Comparison of ENCODE assay signal across 8 cellular contexts in genomic region chr6:119129148-119129967, GRCh38. TPM values are rescaled to one million over a fixed set of nuclear protein-coding genes. Genes with fewer than 3 reads are reported as not detected.
DNase-seq lines count a peak whose midpoint lies in the region; ATAC-seq, FAIRE-seq and TF ChIP-seq lines count a peak whose summit lies in the region.

No MANE protein-coding gene starts in this region.

- peaks cover 0 to 5% of the 10 kb centered on the region in 2 donors for H3K4me1 Mint-ChIP-seq in immature natural killer cell
- H3K4me1 Mint-ChIP-seq in stimulated activated effector memory CD8-positive, alpha-beta T cell treated with anti-CD3 and anti-CD28 coated beads, Interleukin-12 subunit alpha, Interleukin-12 subunit beta, amount 100 ng/mL, for 72 hours, result peaks cover 8% of the 10 kb centered on the region

- TF ChIP-seq RAD21 in GM12878 (IDR thresholded peaks at IDR 0.05; ENCODE audit: insufficient read depth, low read depth, low read length), result peak; percentile 87

- no peaks in the 10 kb centered on the region for H4K20me1 ChIP-seq in GM12878 (ENCODE audit: control insufficient read depth, insufficient read depth)

- POLR2A ChIA-PET in GM12878 (lab: Charles Lee), result interaction anchor here (0.6 kb wide), 1 partner anchor 1886 kb away, joined by 5 read pairs; no protein-coding TSS in a partner anchor

- WGBS in GM12878 (ENCODE audit: insufficient coverage, insufficient replicate concordance, low lambda C conversion rate, missing lambda C conversion rate), result 23% methylated on average over 4 of the region's 4 CpGs

- peak; percentile 95 for FAIRE-seq in GM12878 (lab: Jason Lieb, UNC)

- H3K79me2 ChIP-seq in GM12878 (ENCODE audit: control insufficient read depth, insufficient read depth, low read length), result no peaks in the 10 kb centered on the region

- H3K27ac ChIP-seq in GM12878 (ENCODE audit: control insufficient read depth, insufficient read depth), result no peak overlapping the region

- H3K27me3 ChIP-seq in GM12878 (replicated peaks in 1 of 2; ENCODE audit: control insufficient read depth in 2 of 2, insufficient read depth in 2 of 2, low read length in 1 of 2), result no peaks in the 10 kb centered on the region; a peak in 1 of 4 replicates

- CTCF ChIA-PET in GM12878 (lab: Yijun Ruan, JAX), result interaction anchor here (0.6 to 2.0 kb wide), 41 partner anchors 10 to 1251 kb away, joined by 3 to 41 read pairs (median 3); no protein-coding TSS in a partner anchor

- H3K4me2 ChIP-seq in GM12878 (ENCODE audit: control insufficient read depth, insufficient read depth), result no peak overlapping the region

- in situ Hi-C loops in GM12878 (cut with MboI), result no loop called here

- H3K4me1 ChIP-seq in GM12878 (ENCODE audit: control insufficient read depth, insufficient read depth, low read length), result no peaks in the 10 kb centered on the region

- RAD21 ChIA-PET in GM12878 (lab: Charles Lee; ENCODE audit: unreplicated experiment), result interaction anchor here (0.7 to 1.5 kb wide), 14 partner anchors 8 to 948 kb away, joined by 3 to 12 read pairs (median 4); no protein-coding TSS in a partner anchor

- TF ChIP-seq CTCF in GM12878 (IDR thresholded peaks at IDR 0.05 in 2 of 3, conservative IDR thresholded peaks at IDR 0.05 in 1 of 3; ENCODE audit: control insufficient read depth in 2 of 3, extremely low read depth in 1 of 3, insufficient read depth in 1 of 3, low read depth in 3 of 3, low read length in 3 of 3), result peak; percentile 72 to 81 (median 79)

- H3K9me3 Mint-ChIP-seq in immature natural killer cell, result no peaks in the 10 kb centered on the region
- H3K9me3 Mint-ChIP-seq in stimulated activated effector memory CD8-positive, alpha-beta T cell treated with anti-CD3 and anti-CD28 coated beads, Interleukin-12 subunit alpha, Interleukin-12 subunit beta, amount 100 ng/mL, for 72 hours, result no peaks in the 10 kb centered on the region

- no peaks in the 10 kb centered on the region for H3K36me3 Mint-ChIP-seq in immature natural killer cell
- H3K36me3 Mint-ChIP-seq in stimulated activated effector memory CD8-positive, alpha-beta T cell treated with anti-CD3 and anti-CD28 coated beads, Interleukin-12 subunit alpha, Interleukin-12 subunit beta, amount 100 ng/mL, for 72 hours, result no peaks in the 10 kb centered on the region

- H3K4me3 Mint-ChIP-seq in immature natural killer cell, result no peak overlapping the region
- no peak overlapping the region for H3K4me3 Mint-ChIP-seq in stimulated activated effector memory CD8-positive, alpha-beta T cell treated with anti-CD3 and anti-CD28 coated beads, Interleukin-12 subunit alpha, Interleukin-12 subunit beta, amount 100 ng/mL, for 72 hours

- BruUV-seq in GM12878 (replicated peaks; lab: Mats Ljungman, UMichigan), result no TSS peak

- H3K9ac ChIP-seq in GM12878 (ENCODE audit: control insufficient read depth, insufficient read depth, low read length), result no peak overlapping the region

- no peak overlapping the region for H2AFZ ChIP-seq in GM12878 (ENCODE audit: control insufficient read depth, low read depth, low read length)

- TF ChIP-seq POLR2A in GM12878 (IDR thresholded peaks at IDR 0.05; ENCODE audit: low read depth, low read length), result no peak

- no peaks in the 10 kb centered on the region for H3K9me3 ChIP-seq in GM12878 (replicated peaks; ENCODE audit: control insufficient read depth, insufficient read depth, low read length)

- no peak for TF ChIP-seq EP300 in GM12878 (IDR thresholded peaks at IDR 0.05; ENCODE audit: borderline replicate concordance in 1 of 2, control insufficient read depth in 1 of 2, low read depth in 2 of 2, low read length in 2 of 2)

- H3K27me3 Mint-ChIP-seq in immature natural killer cell (ENCODE audit: low read depth in 3 of 3), result peaks cover 0 to 2% (median 2%) of the 10 kb centered on the region in 3 donors

- SMC1A ChIA-PET in GM12878 (lab: Charles Lee; ENCODE audit: uncharacterized antibody, unreplicated experiment), result interaction anchor here (0.5 to 1.9 kb wide), 19 partner anchors 8 to 1354 kb away, joined by 3 to 11 read pairs (median 4); no protein-coding TSS in a partner anchor

- intact Hi-C loops in GM12878 (cut with micrococcal nuclease; ENCODE audit: unreplicated experiment), result no loop called here

- peak; percentile 82 for ATAC-seq in GM19463 (IDR thresholded peaks at IDR 0.05; ENCODE audit: unreplicated experiment)
- ATAC-seq in HG03460 (IDR thresholded peaks at IDR 0.05; ENCODE audit: unreplicated experiment), result peak; percentile 80
- peak; percentile 95 for ATAC-seq in GM12878
- ATAC-seq in stimulated activated effector memory CD8-positive, alpha-beta T cell treated with anti-CD3 and anti-CD28 coated beads, Interleukin-12 subunit alpha, Interleukin-12 subunit beta, amount 100 ng/mL, for 72 hours, result peak; percentile 74

- H3K4me3 ChIP-seq in GM12878, result no peak overlapping the region

- no peak overlapping the region for H3K27ac Mint-ChIP-seq in immature natural killer cell
- H3K27ac Mint-ChIP-seq in stimulated activated effector memory CD8-positive, alpha-beta T cell treated with anti-CD3 and anti-CD28 coated beads, Interleukin-12 subunit alpha, Interleukin-12 subunit beta, amount 100 ng/mL, for 72 hours, result peak overlapping the region; percentile 5

- H3K36me3 ChIP-seq in GM12878 (ENCODE audit: control insufficient read depth in 2 of 2, insufficient read depth in 2 of 2, low read length in 1 of 2), result no peaks in the 10 kb centered on the region

- peak; percentile 57 for DNase-seq in Daoy (ENCODE audit: low read depth)
- DNase-seq in NCI-H69 (lab: John Stamatoyannopoulos, UW), result peak; percentile 85
- DNase-seq in GM12878 (ENCODE audit: low read depth, low spot score), result no peak
- peak; percentile 45 to 62 (median 56) for DNase-seq in immature natural killer cell
- DNase-seq in stimulated activated effector memory CD8-positive, alpha-beta T cell treated with anti-CD3 and anti-CD28 coated beads, Interleukin-12 subunit alpha, Interleukin-12 subunit beta, amount 100 ng/mL, for 72 hours (ENCODE audit: low spot score in 2 of 2), result no peak
- DNase-seq in stimulated activated CD4-positive, alpha-beta T cell treated with anti-CD3 and anti-CD28 coated beads, Interleukin-15, amount 100 ng/mL, for 24 hours, result no peak

TF ChIP-seq in GM12878, 131 proteins besides CTCF, POLR2A, EP300 and RAD21:
- TF ChIP-seq MTA2 (IDR thresholded peaks at IDR 0.05; ENCODE audit: low read depth), result 0 out of 2 replicates have a peak, but pooled peaks have one; percentile 20
- TF ChIP-seq RAD51 (IDR thresholded peaks at IDR 0.05), result 0 out of 2 replicates have a peak, but pooled peaks have one; percentile 23
- no peak for TF ChIP-seq MAX (IDR thresholded peaks at IDR 0.05; ENCODE audit: low read depth, low read length)
- TF ChIP-seq ATF7 (IDR thresholded peaks at IDR 0.05; ENCODE audit: low read depth), result no peak
- TF ChIP-seq JUND (IDR thresholded peaks at IDR 0.05; ENCODE audit: low read depth, low read length), result no peak
- peak; percentile 67; the same call in 1 of the 2 replicates for TF ChIP-seq SMC3 (IDR thresholded peaks at IDR 0.05; ENCODE audit: borderline replicate concordance, low read length)
- no peak for TF ChIP-seq GATAD2B (conservative IDR thresholded peaks at IDR 0.05; ENCODE audit: low read depth)
- no peak for TF ChIP-seq USF2 (IDR thresholded peaks at IDR 0.05; ENCODE audit: borderline replicate concordance, low read depth, low read length)
TF ChIP-seq in GM12878: peak in this region for 3.

RNA-seq across cellular contexts. Expression of gene FAM184A, which starts 50.9 kb away (rescaled TPM):
- total RNA-seq in Daoy (2014; rRNA removed; shearing (Covaris generic)), result 3.8 and 4.8 TPM in 2 replicates
- not detected in 2 replicates for total RNA-seq in GM12878 (2013; cell fraction: nucleolus; rRNA removed)
- total RNA-seq in GM12878 (2014; rRNA removed), result not detected in 2 replicates
- 0.05 TPM in 1 of 2 replicates, not detected in the other for total RNA-seq in GM12878 (2014; rRNA removed; fragmentation: Illumina TruSeq; extraction: Trizol)
- total RNA-seq in GM12878 (2021), result 0.19 TPM in 1 of 2 replicates, not detected in the other
- polyA plus RNA-seq in GM12878 (2011; ENCODE audit: low read depth), result not detected
- polyA plus RNA-seq in GM12878 (2011; rRNA removed), result not detected in 2 replicates
- not detected in 2 replicates for polyA plus RNA-seq in GM12878 (2011; cell fraction: cytosol; rRNA removed)
- polyA plus RNA-seq in GM12878 (2011; cell fraction: nucleus; rRNA removed), result not detected in 2 replicates
- polyA plus RNA-seq in GM12878 (2012), result 0.11 TPM in 1 of 2 replicates, not detected in the other
- polyA plus RNA-seq in GM12878 (2014; fragmentation: Illumina TruSeq; extraction: Trizol), result not detected in 2 replicates
- not detected for polyA plus RNA-seq in GM12878 (2014; fragmentation: Nextera tagmentation; extraction: Ambion mirVana)
- polyA plus RNA-seq in GM12878 (2014; rRNA removed), result 0.15 TPM in 1 of 2 replicates, not detected in the other
- polyA plus RNA-seq in GM12878 (2016; fragmentation: Nextera tagmentation; extraction: Ambion mirVana), result under 1 TPM in 1 of 2 experiments, not detected in 1; 0.23 TPM
- polyA minus RNA-seq in GM12878 (2011; rRNA and poly(A)+ RNA removed), result 0.15 TPM in 1 of 2 replicates, not detected in the other
- not detected in 2 replicates for polyA minus RNA-seq in GM12878 (2011; cell fraction: cytosol; rRNA and poly(A)+ RNA removed)
- not detected in 2 replicates for polyA minus RNA-seq in GM12878 (2011; cell fraction: nucleus; rRNA and poly(A)+ RNA removed)
- polyA plus RNA-seq in immature natural killer cell, result under 1 TPM in 1 of 3 donors, not detected in 2; 0.13 TPM

Comparison
In these comparisons a context has a peak if more than half of its experiments do, and no peak if none do; other contexts are left out.
1. DNase-seq: peak in Daoy (single experiment), NCI-H69 (single experiment) and immature natural killer cell (3 of 3); none in GM12878 (single experiment), stimulated activated effector memory CD8-positive, alpha-beta T cell treated with anti-CD3 and anti-CD28 coated beads, Interleukin-12 subunit alpha, Interleukin-12 subunit beta, amount 100 ng/mL, for 72 hours (0 of 2) and stimulated activated CD4-positive, alpha-beta T cell treated with anti-CD3 and anti-CD28 coated beads, Interleukin-15, amount 100 ng/mL, for 24 hours (single experiment).
2. Peak in every context shown above with its lines, with median percentiles within 50 percentile points of each other: ATAC-seq.